In genomic region chr4:2441393-2442174, GRCh38 we compare ENCODE assay signal across 1 cellular context.
A peak's percentile ranks its signal among the peaks of the same experiment; 100 is the strongest.
TF ChIP-seq lines count a peak whose summit lies in the region.

No MANE protein-coding gene starts in this region.

TF ChIP-seq in HEK293, 187 proteins besides CTCF, POLR2A, EP300 and RAD21 (continued from another document and continues in another):
- TF ChIP-seq, protein P1, sequence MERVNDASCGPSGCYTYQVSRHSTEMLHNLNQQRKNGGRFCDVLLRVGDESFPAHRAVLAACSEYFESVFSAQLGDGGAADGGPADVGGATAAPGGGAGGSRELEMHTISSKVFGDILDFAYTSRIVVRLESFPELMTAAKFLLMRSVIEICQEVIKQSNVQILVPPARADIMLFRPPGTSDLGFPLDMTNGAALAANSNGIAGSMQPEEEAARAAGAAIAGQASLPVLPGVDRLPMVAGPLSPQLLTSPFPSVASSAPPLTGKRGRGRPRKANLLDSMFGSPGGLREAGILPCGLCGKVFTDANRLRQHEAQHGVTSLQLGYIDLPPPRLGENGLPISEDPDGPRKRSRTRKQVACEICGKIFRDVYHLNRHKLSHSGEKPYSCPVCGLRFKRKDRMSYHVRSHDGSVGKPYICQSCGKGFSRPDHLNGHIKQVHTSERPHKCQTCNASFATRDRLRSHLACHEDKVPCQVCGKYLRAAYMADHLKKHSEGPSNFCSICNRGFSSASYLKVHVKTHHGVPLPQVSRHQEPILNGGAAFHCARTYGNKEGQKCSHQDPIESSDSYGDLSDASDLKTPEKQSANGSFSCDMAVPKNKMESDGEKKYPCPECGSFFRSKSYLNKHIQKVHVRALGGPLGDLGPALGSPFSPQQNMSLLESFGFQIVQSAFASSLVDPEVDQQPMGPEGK (tag by site-specific recombination; IDR thresholded peaks at IDR 0.05), result peak; percentile 64
- TF ChIP-seq ZNF138 (tag by site-specific recombination; IDR thresholded peaks at IDR 0.05; ENCODE audit: borderline replicate concordance) (no peak), WT1 (tag by site-specific recombination; IDR thresholded peaks at IDR 0.05) (no peak), ZNF274 (IDR thresholded peaks at IDR 0.05; ENCODE audit: low read length) (no peak), ZNF274 (tag by site-specific recombination; IDR thresholded peaks at IDR 0.05; ENCODE audit: borderline replicate concordance) (no peak), KLF7 (tag by site-specific recombination; IDR thresholded peaks at IDR 0.05; ENCODE audit: borderline replicate concordance) (peak; percentile 83; the same call in 1 of the 2 replicates), ZNF146 (tag by site-specific recombination; IDR thresholded peaks at IDR 0.05) (no peak), ZNF121 (tag by site-specific recombination; IDR thresholded peaks at IDR 0.05) (no peak), ZNF37A (tag by site-specific recombination; IDR thresholded peaks at IDR 0.05) (no peak), ZBTB7A (tag by site-specific recombination; IDR thresholded peaks at IDR 0.05; ENCODE audit: low read depth) (no peak), ZNF701 (tag by site-specific recombination; IDR thresholded peaks at IDR 0.05) (no peak), PRDM1 (tag by site-specific recombination; IDR thresholded peaks at IDR 0.05) (no peak), ZNF626 (tag by site-specific recombination; IDR thresholded peaks at IDR 0.05) (no peak), KLF16 (tag by site-specific recombination; IDR thresholded peaks at IDR 0.05) (no peak), AEBP2 (tag by site-specific recombination; IDR thresholded peaks at IDR 0.05; ENCODE audit: borderline replicate concordance) (no peak), ZNF2 (tag by site-specific recombination; IDR thresholded peaks at IDR 0.05) (peak; percentile 57; the same call in 1 of the 2 replicates), GLI4 (tag by site-specific recombination; IDR thresholded peaks at IDR 0.05) (no peak), HOXC10 (CRISPR knock-in tag; IDR thresholded peaks at IDR 0.05) (no peak), ZNF148 (tag by site-specific recombination; IDR thresholded peaks at IDR 0.05; ENCODE audit: borderline replicate concordance) (no peak), ZNF777 (tag by site-specific recombination; IDR thresholded peaks at IDR 0.05; ENCODE audit: borderline replicate concordance) (no peak), ZNF548 (tag by site-specific recombination; IDR thresholded peaks at IDR 0.05) (no peak), ZBTB8A (tag by site-specific recombination; IDR thresholded peaks at IDR 0.05) (0 out of 2 replicates have a peak, but pooled peaks have one; percentile 31), ZNF280D (tag by site-specific recombination; IDR thresholded peaks at IDR 0.05) (no peak), SP3 (tag by site-specific recombination; IDR thresholded peaks at IDR 0.05) (peak; percentile 51), ZBTB26 (tag by site-specific recombination; optimal IDR thresholded peaks at IDR 0.05) (no peak), ZNF426 (tag by site-specific recombination; IDR thresholded peaks at IDR 0.05) (no peak), ZSCAN18 (tag by site-specific recombination; IDR thresholded peaks at IDR 0.05) (no peak), ZSCAN16 (tag by site-specific recombination; IDR thresholded peaks at IDR 0.05) (no peak), ZNF621 (tag by site-specific recombination; IDR thresholded peaks at IDR 0.05) (no peak), ZNF768 (tag by site-specific recombination; IDR thresholded peaks at IDR 0.05) (no peak), SP7 (tag by site-specific recombination; IDR thresholded peaks at IDR 0.05) (peak; percentile 23; the same call in 1 of the 2 replicates), ZNF585B (tag by site-specific recombination; IDR thresholded peaks at IDR 0.05) (no peak), BCL6B (tag by site-specific recombination; IDR thresholded peaks at IDR 0.05) (no peak), ZNF214 (tag by site-specific recombination; IDR thresholded peaks at IDR 0.05; ENCODE audit: borderline replicate concordance) (no peak), ZNF292 (tag by site-specific recombination; IDR thresholded peaks at IDR 0.05; ENCODE audit: borderline replicate concordance, low read depth) (no peak)
- TF ChIP-seq, protein P2, sequence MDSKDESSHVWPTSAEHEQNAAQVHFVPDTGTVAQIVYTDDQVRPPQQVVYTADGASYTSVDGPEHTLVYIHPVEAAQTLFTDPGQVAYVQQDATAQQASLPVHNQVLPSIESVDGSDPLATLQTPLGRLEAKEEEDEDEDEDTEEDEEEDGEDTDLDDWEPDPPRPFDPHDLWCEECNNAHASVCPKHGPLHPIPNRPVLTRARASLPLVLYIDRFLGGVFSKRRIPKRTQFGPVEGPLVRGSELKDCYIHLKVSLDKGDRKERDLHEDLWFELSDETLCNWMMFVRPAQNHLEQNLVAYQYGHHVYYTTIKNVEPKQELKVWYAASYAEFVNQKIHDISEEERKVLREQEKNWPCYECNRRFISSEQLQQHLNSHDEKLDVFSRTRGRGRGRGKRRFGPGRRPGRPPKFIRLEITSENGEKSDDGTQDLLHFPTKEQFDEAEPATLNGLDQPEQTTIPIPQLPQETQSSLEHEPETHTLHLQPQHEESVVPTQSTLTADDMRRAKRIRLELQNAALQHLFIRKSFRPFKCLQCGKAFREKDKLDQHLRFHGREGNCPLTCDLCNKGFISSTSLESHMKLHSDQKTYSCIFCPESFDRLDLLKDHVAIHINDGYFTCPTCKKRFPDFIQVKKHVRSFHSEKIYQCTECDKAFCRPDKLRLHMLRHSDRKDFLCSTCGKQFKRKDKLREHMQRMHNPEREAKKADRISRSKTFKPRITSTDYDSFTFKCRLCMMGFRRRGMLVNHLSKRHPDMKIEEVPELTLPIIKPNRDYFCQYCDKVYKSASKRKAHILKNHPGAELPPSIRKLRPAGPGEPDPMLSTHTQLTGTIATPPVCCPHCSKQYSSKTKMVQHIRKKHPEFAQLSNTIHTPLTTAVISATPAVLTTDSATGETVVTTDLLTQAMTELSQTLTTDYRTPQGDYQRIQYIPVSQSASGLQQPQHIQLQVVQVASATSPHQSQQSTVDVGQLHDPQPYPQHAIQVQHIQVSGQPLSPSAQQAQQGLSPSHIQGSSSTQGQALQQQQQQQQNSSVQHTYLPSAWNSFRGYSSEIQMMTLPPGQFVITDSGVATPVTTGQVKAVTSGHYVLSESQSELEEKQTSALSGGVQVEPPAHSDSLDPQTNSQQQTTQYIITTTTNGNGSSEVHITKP (tag by site-specific recombination; IDR thresholded peaks at IDR 0.05), result peak; percentile 56
- TF ChIP-seq, protein P3, sequence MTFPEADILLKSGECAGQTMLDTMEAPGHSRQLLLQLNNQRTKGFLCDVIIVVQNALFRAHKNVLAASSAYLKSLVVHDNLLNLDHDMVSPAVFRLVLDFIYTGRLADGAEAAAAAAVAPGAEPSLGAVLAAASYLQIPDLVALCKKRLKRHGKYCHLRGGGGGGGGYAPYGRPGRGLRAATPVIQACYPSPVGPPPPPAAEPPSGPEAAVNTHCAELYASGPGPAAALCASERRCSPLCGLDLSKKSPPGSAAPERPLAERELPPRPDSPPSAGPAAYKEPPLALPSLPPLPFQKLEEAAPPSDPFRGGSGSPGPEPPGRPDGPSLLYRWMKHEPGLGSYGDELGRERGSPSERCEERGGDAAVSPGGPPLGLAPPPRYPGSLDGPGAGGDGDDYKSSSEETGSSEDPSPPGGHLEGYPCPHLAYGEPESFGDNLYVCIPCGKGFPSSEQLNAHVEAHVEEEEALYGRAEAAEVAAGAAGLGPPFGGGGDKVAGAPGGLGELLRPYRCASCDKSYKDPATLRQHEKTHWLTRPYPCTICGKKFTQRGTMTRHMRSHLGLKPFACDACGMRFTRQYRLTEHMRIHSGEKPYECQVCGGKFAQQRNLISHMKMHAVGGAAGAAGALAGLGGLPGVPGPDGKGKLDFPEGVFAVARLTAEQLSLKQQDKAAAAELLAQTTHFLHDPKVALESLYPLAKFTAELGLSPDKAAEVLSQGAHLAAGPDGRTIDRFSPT (tag by site-specific recombination; IDR thresholded peaks at IDR 0.05), result peak; percentile 69
- TF ChIP-seq, protein P4, sequence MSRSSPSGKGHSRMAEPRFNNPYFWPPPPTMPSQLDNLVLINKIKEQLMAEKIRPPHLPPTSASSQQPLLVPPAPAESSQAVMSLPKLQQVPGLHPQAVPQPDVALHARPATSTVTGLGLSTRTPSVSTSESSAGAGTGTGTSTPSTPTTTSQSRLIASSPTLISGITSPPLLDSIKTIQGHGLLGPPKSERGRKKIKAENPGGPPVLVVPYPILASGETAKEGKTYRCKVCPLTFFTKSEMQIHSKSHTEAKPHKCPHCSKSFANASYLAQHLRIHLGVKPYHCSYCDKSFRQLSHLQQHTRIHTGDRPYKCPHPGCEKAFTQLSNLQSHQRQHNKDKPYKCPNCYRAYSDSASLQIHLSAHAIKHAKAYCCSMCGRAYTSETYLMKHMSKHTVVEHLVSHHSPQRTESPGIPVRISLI (tag by site-specific recombination; IDR thresholded peaks at IDR 0.05), result no peak
